Comparison of ENCODE assay signal across 28 cellular contexts in genomic region chr13:94505730-94506129, GRCh38. TPM values are rescaled to one million over a fixed set of nuclear protein-coding genes. Genes with fewer than 3 reads are reported as not detected.
DNase-seq lines count a peak whose midpoint lies in the region; ATAC-seq and TF ChIP-seq lines count a peak whose summit lies in the region.
"Had no signal": no experiment of that assay in that cellular context is flagged by ENCODE, and none has a peak within 500 bp of the region (broad histone marks: within the 10 kb centered on the region; RNA-seq: fewer than 3 reads in every experiment).

No MANE protein-coding gene starts in this region.

- intact Hi-C loops in Right ventricle myocardium superior (cut with DNase I), result no loop called here

- H3K36me3 Mint-ChIP-seq in endodermal cell (ENCODE audit: low read depth), result no peaks in the 10 kb centered on the region
- H3K36me3 Mint-ChIP-seq in activated CD8-positive, alpha-beta T cell treated with anti-CD3 and anti-CD28 coated beads, Interleukin-2, amount 10 ng/mL, durations not matched to agents 7 days and 5 days (ENCODE audit: low read depth), result no peaks in the 10 kb centered on the region
- H3K36me3 Mint-ChIP-seq: CD14-positive monocyte; CD4-positive, alpha-beta memory T cell had no signal

- H3K4me1 Mint-ChIP-seq in endodermal cell, result no peaks in the 10 kb centered on the region
- H3K4me1 Mint-ChIP-seq in activated CD8-positive, alpha-beta T cell treated with anti-CD3 and anti-CD28 coated beads, Interleukin-2, amount 10 ng/mL, durations not matched to agents 7 days and 5 days (ENCODE audit: low read depth), result peaks cover 3% of the 10 kb centered on the region
- H3K4me1 Mint-ChIP-seq: CD14-positive monocyte had no signal

- POLR2A ChIA-PET in activated CD8-positive, alpha-beta T cell treated with anti-CD3 and anti-CD28 coated beads, Interleukin-2, amount 10 ng/mL, durations not matched to agents 7 days and 5 days (lab: Charles Lee), result no interaction called here

- peaks cover 14% of the 10 kb centered on the region for H3K27me3 Mint-ChIP-seq in endodermal cell (ENCODE audit: insufficient read depth)
- peaks cover 2% of the 10 kb centered on the region for H3K27me3 Mint-ChIP-seq in activated CD8-positive, alpha-beta T cell treated with anti-CD3 and anti-CD28 coated beads, Interleukin-2, amount 10 ng/mL, durations not matched to agents 7 days and 5 days (ENCODE audit: low read depth)

- H3K27ac ChIP-seq in right atrium auricular region (no peak overlapping the region), endodermal cell (ENCODE audit: low read depth, low read length) (no peak overlapping the region)
- H3K27ac ChIP-seq: BLaER1 had no signal

- peak overlapping the region; percentile 18 for H3K9ac ChIP-seq in endodermal cell (ENCODE audit: extremely low read depth, low read length, poor library complexity, severe bottlenecking)
- H3K9ac ChIP-seq: BLaER1 had no signal

- H3K9me3 ChIP-seq in right atrium auricular region (no peaks in the 10 kb centered on the region), endodermal cell (ENCODE audit: control insufficient read depth, low read length) (no peaks in the 10 kb centered on the region)
- H3K9me3 ChIP-seq: BE2C, BLaER1 had no signal

- no peak for DNase-seq in Right ventricle myocardium superior
- no peak for DNase-seq in right atrium auricular region (ENCODE audit: low spot score)
- DNase-seq in NCI-H82 (lab: John Stamatoyannopoulos, UW), result peak; percentile 95
- DNase-seq in NCI-H82 treated with DMSO at 0.1 percent for 48 hours (lab: John Stamatoyannopoulos, UW; ENCODE audit: unreplicated experiment), result peak; percentile 81
- DNase-seq in endodermal cell, result no peak
- no peak for DNase-seq in ecto neural progenitor cell (ENCODE audit: low spot score)
- no peak for DNase-seq in stimulated activated CD4-positive, alpha-beta T cell treated with anti-CD3 and anti-CD28 coated beads, Interleukin-2, amount 100 ng/mL, for 24 hours
- DNase-seq in activated CD8-positive, alpha-beta T cell treated with anti-CD3 and anti-CD28 coated beads, Interleukin-2, amount 10 ng/mL, durations not matched to agents 7 days and 5 days, result no peak
- DNase-seq: 8988T; ACHN; BE2C; C1 segment of cervical spinal cord; CD4-positive, alpha-beta memory T cell; CD4-positive, CD25-positive, alpha-beta regulatory T cell; CD8-positive, alpha-beta memory T cell; COR-L47; DMS 273 treated with DMSO at 0.1 percent for 48 hours; DMS153; DMS53; DMS79; DND-41; EL; GDM1 had no signal

- TF ChIP-seq CTCF in right atrium auricular region (IDR thresholded peaks at IDR 0.05) (no peak), endodermal cell (conservative IDR thresholded peaks at IDR 0.05) (no peak)

- WGBS in endodermal cell (ENCODE audit: insufficient coverage in 1 of 2, insufficient read length in 1 of 2), 2 experiments, result 67 to 87% methylated on average over 1 of the region's 1 CpG

- H3K4me1 ChIP-seq in right atrium auricular region (no peaks in the 10 kb centered on the region), endodermal cell (ENCODE audit: control insufficient read depth, insufficient read depth, low read length) (no peaks in the 10 kb centered on the region)
- H3K4me1 ChIP-seq: BE2C, BLaER1 had no signal

- H3K27ac Mint-ChIP-seq in endodermal cell, result no peak overlapping the region
- H3K27ac Mint-ChIP-seq in activated CD8-positive, alpha-beta T cell treated with anti-CD3 and anti-CD28 coated beads, Interleukin-2, amount 10 ng/mL, durations not matched to agents 7 days and 5 days, result no peak overlapping the region
- H3K27ac Mint-ChIP-seq: CD14-positive monocyte had no signal

- CTCF ChIA-PET in activated CD8-positive, alpha-beta T cell treated with anti-CD3 and anti-CD28 coated beads, Interleukin-2, amount 10 ng/mL, durations not matched to agents 7 days and 5 days (lab: Charles Lee), result no interaction called here

- H3K4me3 ChIP-seq in right atrium auricular region (no peak overlapping the region), endodermal cell (ENCODE audit: low read length) (no peak overlapping the region)
- H3K4me3 ChIP-seq: BLaER1, GM12878 had no signal

- no peaks in the 10 kb centered on the region for H3K36me3 ChIP-seq in right atrium auricular region
- no peaks in the 10 kb centered on the region for H3K36me3 ChIP-seq in endodermal cell (ENCODE audit: control insufficient read depth, insufficient read depth, low read length)
- H3K36me3 ChIP-seq: BE2C, BLaER1 had no signal

- H3K4me3 Mint-ChIP-seq in endodermal cell, result no peak overlapping the region
- no peak overlapping the region for H3K4me3 Mint-ChIP-seq in activated CD8-positive, alpha-beta T cell treated with anti-CD3 and anti-CD28 coated beads, Interleukin-2, amount 10 ng/mL, durations not matched to agents 7 days and 5 days
- H3K4me3 Mint-ChIP-seq: CD14-positive monocyte; CD4-positive, alpha-beta memory T cell; CD4-positive, CD25-positive, alpha-beta regulatory T cell; CD8-positive, alpha-beta memory T cell had no signal

- ATAC-seq in Right ventricle myocardium superior (ENCODE audit: poor library complexity), result peak; percentile 48
- ATAC-seq in activated CD8-positive, alpha-beta T cell treated with anti-CD3 and anti-CD28 coated beads, Interleukin-2, amount 10 ng/mL, durations not matched to agents 7 days and 5 days, result no peak
- ATAC-seq: GM12878 had no signal

- H3K27me3 ChIP-seq in right atrium auricular region, result no peaks in the 10 kb centered on the region
- no peaks in the 10 kb centered on the region for H3K27me3 ChIP-seq in endodermal cell (ENCODE audit: control insufficient read depth, insufficient read depth, low read length, poor library complexity, severe bottlenecking)
- H3K27me3 ChIP-seq: BE2C, BLaER1 had no signal

- no peaks in the 10 kb centered on the region for H3K9me3 Mint-ChIP-seq in endodermal cell
- H3K9me3 Mint-ChIP-seq in activated CD8-positive, alpha-beta T cell treated with anti-CD3 and anti-CD28 coated beads, Interleukin-2, amount 10 ng/mL, durations not matched to agents 7 days and 5 days (ENCODE audit: insufficient read depth), result no peaks in the 10 kb centered on the region

RNA-seq across cellular contexts. Expression of gene DCT, which starts 26.2 kb away (rescaled TPM):
- total RNA-seq in Right ventricle myocardium superior (0.22 TPM), right atrium auricular region (under 1 TPM; 0.11 to 0.39 TPM), endodermal cell (not detected)
- 0.78 TPM for polyA plus RNA-seq in endodermal cell (2013, experiment 1 of 2)
- polyA plus RNA-seq in endodermal cell (2013, experiment 2 of 2), result 0.41 TPM
- under 1 TPM in 1 of 2 experiments, not detected in 1; 0.05 TPM for total RNA-seq in activated CD8-positive, alpha-beta T cell treated with anti-CD3 and anti-CD28 coated beads, Interleukin-2, amount 10 ng/mL, durations not matched to agents 7 days and 5 days
- total RNA-seq: A673, GM12878 had no signal
- polyA plus RNA-seq: AG04450; CD14-positive monocyte; CD8-positive, alpha-beta memory T cell had no signal

Comparison
In these comparisons a context has a peak if more than half of its experiments do, and no peak if none do; other contexts are left out.
1. DNase-seq: peak in NCI-H82 (single experiment) and NCI-H82 treated with DMSO at 0.1 percent for 48 hours (single experiment); none in Right ventricle myocardium superior (single experiment), right atrium auricular region (single experiment), endodermal cell (single experiment), ecto neural progenitor cell (single experiment), stimulated activated CD4-positive, alpha-beta T cell treated with anti-CD3 and anti-CD28 coated beads, Interleukin-2, amount 100 ng/mL, for 24 hours (0 of 2) and activated CD8-positive, alpha-beta T cell treated with anti-CD3 and anti-CD28 coated beads, Interleukin-2, amount 10 ng/mL, durations not matched to agents 7 days and 5 days (single experiment).